ENCODE assay signal across 8 cellular contexts in the genomic region with DNA sequence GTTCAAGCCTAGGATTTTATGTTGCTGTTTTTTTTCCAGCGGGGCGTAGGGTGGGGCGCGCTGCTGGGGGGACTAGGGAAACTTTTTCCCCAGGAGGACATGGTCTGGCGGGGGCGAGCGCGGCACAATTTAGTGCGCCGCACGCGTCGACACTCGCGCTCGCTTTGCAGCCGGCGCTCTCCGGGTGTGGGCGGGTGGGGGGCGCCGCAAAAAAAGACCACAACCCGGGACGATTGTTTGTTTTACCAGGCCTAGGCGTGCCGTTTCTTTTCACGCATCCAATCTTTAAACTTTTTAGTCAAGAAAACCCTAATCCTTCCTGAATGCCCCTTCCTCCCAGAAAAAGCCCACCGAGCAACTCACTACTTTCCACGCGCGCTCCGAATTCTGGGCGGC. TPM values are rescaled to one million over a fixed set of nuclear protein-coding genes. Genes with fewer than 3 reads are reported as not detected.
DNase-seq lines count a peak whose midpoint lies in the region; ATAC-seq, FAIRE-seq and TF ChIP-seq lines count a peak whose summit lies in the region.

No MANE protein-coding gene starts in this region.

- WGBS in esophagus, 2 donors = 0 to 1% methylated on average over 33 of the region's 33 CpGs

- H3K27ac Mint-ChIP-seq in T-helper 1 cell treated with Interleukin-12 subunit alpha and Interleukin-12 subunit beta and Interleukin-4 antibody, amounts not matched to agents 30 μg/mL and 1 μg/mL, for 36 hours = peak overlapping the region; percentile 99

- TF ChIP-seq POLR2A in GM12891 (IDR thresholded peaks at IDR 0.05; ENCODE audit: low read depth, low read length) = no peak; the same call in 1 of the 2 replicates

- H3K4me3 Mint-ChIP-seq in T-helper 1 cell treated with Interleukin-12 subunit alpha and Interleukin-12 subunit beta and Interleukin-4 antibody, amounts not matched to agents 30 μg/mL and 1 μg/mL, for 36 hours = peak overlapping the region; percentile 91

- H3K27ac ChIP-seq in esophagus (ENCODE audit: low read depth in 2 of 2, low read length in 1 of 2) = peak overlapping the region; percentile 100

- peaks cover 0 to 2% of the 10 kb centered on the region in 2 donors for H3K4me1 ChIP-seq in esophagus (ENCODE audit: control insufficient read depth in 2 of 2, insufficient read depth in 2 of 2, low read length in 1 of 2)

- peaks cover 2% of the 10 kb centered on the region for H3K9me3 Mint-ChIP-seq in T-helper 1 cell treated with Interleukin-12 subunit alpha and Interleukin-12 subunit beta and Interleukin-4 antibody, amounts not matched to agents 30 μg/mL and 1 μg/mL, for 36 hours

- no peak for TF ChIP-seq CTCF in omental fat pad (IDR thresholded peaks at IDR 0.05)

- H3K27me3 Mint-ChIP-seq in T-helper 1 cell treated with Interleukin-12 subunit alpha and Interleukin-12 subunit beta and Interleukin-4 antibody, amounts not matched to agents 30 μg/mL and 1 μg/mL, for 36 hours (ENCODE audit: low read depth) = no peaks in the 10 kb centered on the region

- no peak for FAIRE-seq in GM12891 (lab: Jason Lieb, UNC)

- DNase-seq in GM12891 (ENCODE audit: insufficient read length, low spot score) = no peak
- no peak for DNase-seq in omental fat pad (ENCODE audit: low spot score)
- no peak for DNase-seq in Kasumi-1 (lab: John Stamatoyannopoulos, UW)
- no peak for DNase-seq in central memory CD4-positive, alpha-beta T cell

- H3K36me3 ChIP-seq in esophagus (ENCODE audit: control insufficient read depth in 2 of 2, insufficient read depth in 2 of 2, low read length in 1 of 2) = peaks cover 7 to 15% of the 10 kb centered on the region in 2 donors

- H3K27me3 ChIP-seq in esophagus (ENCODE audit: control insufficient read depth in 1 of 2, insufficient read depth in 2 of 2, low read length in 2 of 2) = no peaks in the 10 kb centered on the region

- no peaks in the 10 kb centered on the region for H3K9me3 ChIP-seq in esophagus (ENCODE audit: control insufficient read depth in 2 of 2, insufficient read depth in 1 of 2, low read depth in 1 of 2, low read length in 1 of 2)

- peaks cover 44% of the 10 kb centered on the region for H3K4me1 Mint-ChIP-seq in T-helper 1 cell treated with Interleukin-12 subunit alpha and Interleukin-12 subunit beta and Interleukin-4 antibody, amounts not matched to agents 30 μg/mL and 1 μg/mL, for 36 hours (ENCODE audit: low read depth)

- H3K36me3 Mint-ChIP-seq in T-helper 1 cell treated with Interleukin-12 subunit alpha and Interleukin-12 subunit beta and Interleukin-4 antibody, amounts not matched to agents 30 μg/mL and 1 μg/mL, for 36 hours (ENCODE audit: low read depth) = peaks cover 37% of the 10 kb centered on the region

- H3K4me3 ChIP-seq in esophagus (ENCODE audit: low read depth in 1 of 2, low read length in 2 of 2) = peak overlapping the region; percentile 38 to 99

- peak; percentile 4 for ATAC-seq in omental fat pad (ENCODE audit: low FRiP score)
- ATAC-seq in HG02938 (IDR thresholded peaks at IDR 0.05; ENCODE audit: unreplicated experiment) = no peak
- no peak for ATAC-seq in GM21390 (IDR thresholded peaks at IDR 0.05; ENCODE audit: unreplicated experiment)

TF ChIP-seq in GM12891, 5 proteins besides CTCF, POLR2A, EP300 and RAD21:
- TF ChIP-seq SPI1 (IDR thresholded peaks at IDR 0.05; ENCODE audit: low read depth, low read length) (no peak), POLR2AphosphoS5 (IDR thresholded peaks at IDR 0.05; ENCODE audit: low read depth, low read length) (peak; percentile 3; the same call in 1 of the 2 replicates), PAX5 (IDR thresholded peaks at IDR 0.05; ENCODE audit: insufficient read depth, low read length, severe bottlenecking) (no peak)
TF ChIP-seq in GM12891: peak in this region for 1.

RNA-seq across cellular contexts. Expression of a gene that starts 0.9 kb away (rescaled TPM):
- polyA plus RNA-seq in GM12891 (2012; ENCODE audit: low read depth, missing spikeins) = 48.8 TPM
- polyA plus RNA-seq in esophagus = 10 to 100 TPM; 58.8 to 84.0 TPM
- total RNA-seq in omental fat pad = 100 to 1,000 TPM; 363 to 395 (median 384) TPM
